In the genomic region with DNA sequence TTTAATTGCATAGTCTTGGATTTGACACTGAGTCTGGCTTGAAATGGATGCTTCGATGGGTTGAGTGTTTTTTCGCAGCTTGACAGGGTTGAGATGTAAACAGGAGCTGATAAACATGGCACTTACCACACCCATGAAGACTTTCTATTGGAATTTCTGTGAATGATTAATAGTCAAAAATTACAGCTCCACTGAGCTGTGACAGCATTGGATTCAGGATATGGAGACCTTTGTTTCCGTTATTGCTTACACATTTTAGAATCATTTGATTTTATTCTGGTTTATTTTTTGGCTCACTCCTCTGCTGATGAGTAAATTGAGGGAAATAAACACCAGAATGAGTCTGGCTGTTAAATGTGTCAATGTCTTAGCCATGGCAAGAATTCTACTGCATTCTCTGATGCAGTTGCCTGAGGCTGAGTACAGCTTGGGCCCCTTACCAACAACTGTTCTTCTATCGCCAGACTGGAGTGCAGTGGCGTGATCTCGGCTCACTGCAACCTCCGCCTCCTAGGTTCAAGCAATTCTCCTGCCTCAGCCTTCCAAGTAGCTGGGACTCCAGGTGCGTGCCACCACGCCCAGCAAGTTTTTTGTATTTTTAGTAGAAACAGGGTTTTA, we compare ENCODE assay signal across 1 cellular context.
TF ChIP-seq lines count a peak whose summit lies in the region.

No MANE protein-coding gene starts in this region.

TF ChIP-seq in WTC11, 78 proteins besides CTCF, POLR2A, EP300 and RAD21 (continued from another document):
- TF ChIP-seq, protein P1, sequence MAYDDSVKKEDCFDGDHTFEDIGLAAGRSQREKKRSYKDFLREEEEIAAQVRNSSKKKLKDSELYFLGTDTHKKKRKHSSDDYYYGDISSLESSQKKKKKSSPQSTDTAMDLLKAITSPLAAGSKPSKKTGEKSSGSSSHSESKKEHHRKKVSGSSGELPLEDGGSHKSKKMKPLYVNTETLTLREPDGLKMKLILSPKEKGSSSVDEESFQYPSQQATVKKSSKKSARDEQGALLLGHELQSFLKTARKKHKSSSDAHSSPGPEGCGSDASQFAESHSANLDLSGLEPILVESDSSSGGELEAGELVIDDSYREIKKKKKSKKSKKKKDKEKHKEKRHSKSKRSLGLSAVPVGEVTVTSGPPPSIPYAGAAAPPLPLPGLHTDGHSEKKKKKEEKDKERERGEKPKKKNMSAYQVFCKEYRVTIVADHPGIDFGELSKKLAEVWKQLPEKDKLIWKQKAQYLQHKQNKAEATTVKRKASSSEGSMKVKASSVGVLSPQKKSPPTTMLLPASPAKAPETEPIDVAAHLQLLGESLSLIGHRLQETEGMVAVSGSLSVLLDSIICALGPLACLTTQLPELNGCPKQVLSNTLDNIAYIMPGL (CRISPR knock-in tag; IDR thresholded peaks at IDR 0.05), result no peak
- TF ChIP-seq ZNF671 (CRISPR knock-in tag; IDR thresholded peaks at IDR 0.05) (no peak), FOXJ3 (CRISPR knock-in tag; IDR thresholded peaks at IDR 0.05; ENCODE audit: borderline replicate concordance) (no peak), JUN (CRISPR knock-in tag; IDR thresholded peaks at IDR 0.05) (no peak), RORB (CRISPR knock-in tag; IDR thresholded peaks at IDR 0.05) (no peak), SMAD3 (CRISPR knock-in tag; IDR thresholded peaks at IDR 0.05; ENCODE audit: borderline replicate concordance) (no peak), JAZF1 (CRISPR knock-in tag; IDR thresholded peaks at IDR 0.05) (no peak), ATF1 (CRISPR knock-in tag; IDR thresholded peaks at IDR 0.05) (no peak)
- TF ChIP-seq, protein P2, sequence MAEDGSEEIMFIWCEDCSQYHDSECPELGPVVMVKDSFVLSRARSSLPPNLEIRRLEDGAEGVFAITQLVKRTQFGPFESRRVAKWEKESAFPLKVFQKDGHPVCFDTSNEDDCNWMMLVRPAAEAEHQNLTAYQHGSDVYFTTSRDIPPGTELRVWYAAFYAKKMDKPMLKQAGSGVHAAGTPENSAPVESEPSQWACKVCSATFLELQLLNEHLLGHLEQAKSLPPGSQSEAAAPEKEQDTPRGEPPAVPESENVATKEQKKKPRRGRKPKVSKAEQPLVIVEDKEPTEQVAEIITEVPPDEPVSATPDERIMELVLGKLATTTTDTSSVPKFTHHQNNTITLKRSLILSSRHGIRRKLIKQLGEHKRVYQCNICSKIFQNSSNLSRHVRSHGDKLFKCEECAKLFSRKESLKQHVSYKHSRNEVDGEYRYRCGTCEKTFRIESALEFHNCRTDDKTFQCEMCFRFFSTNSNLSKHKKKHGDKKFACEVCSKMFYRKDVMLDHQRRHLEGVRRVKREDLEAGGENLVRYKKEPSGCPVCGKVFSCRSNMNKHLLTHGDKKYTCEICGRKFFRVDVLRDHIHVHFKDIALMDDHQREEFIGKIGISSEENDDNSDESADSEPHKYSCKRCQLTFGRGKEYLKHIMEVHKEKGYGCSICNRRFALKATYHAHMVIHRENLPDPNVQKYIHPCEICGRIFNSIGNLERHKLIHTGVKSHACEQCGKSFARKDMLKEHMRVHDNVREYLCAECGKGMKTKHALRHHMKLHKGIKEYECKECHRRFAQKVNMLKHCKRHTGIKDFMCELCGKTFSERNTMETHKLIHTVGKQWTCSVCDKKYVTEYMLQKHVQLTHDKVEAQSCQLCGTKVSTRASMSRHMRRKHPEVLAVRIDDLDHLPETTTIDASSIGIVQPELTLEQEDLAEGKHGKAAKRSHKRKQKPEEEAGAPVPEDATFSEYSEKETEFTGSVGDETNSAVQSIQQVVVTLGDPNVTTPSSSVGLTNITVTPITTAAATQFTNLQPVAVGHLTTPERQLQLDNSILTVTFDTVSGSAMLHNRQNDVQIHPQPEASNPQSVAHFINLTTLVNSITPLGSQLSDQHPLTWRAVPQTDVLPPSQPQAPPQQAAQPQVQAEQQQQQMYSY (CRISPR knock-in tag; IDR thresholded peaks at IDR 0.05), result no peak
- TF ChIP-seq, protein P3, sequence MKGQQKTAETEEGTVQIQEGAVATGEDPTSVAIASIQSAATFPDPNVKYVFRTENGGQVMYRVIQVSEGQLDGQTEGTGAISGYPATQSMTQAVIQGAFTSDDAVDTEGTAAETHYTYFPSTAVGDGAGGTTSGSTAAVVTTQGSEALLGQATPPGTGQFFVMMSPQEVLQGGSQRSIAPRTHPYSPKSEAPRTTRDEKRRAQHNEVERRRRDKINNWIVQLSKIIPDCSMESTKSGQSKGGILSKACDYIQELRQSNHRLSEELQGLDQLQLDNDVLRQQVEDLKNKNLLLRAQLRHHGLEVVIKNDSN (CRISPR knock-in tag; IDR thresholded peaks at IDR 0.05), result no peak
- TF ChIP-seq, protein P4, sequence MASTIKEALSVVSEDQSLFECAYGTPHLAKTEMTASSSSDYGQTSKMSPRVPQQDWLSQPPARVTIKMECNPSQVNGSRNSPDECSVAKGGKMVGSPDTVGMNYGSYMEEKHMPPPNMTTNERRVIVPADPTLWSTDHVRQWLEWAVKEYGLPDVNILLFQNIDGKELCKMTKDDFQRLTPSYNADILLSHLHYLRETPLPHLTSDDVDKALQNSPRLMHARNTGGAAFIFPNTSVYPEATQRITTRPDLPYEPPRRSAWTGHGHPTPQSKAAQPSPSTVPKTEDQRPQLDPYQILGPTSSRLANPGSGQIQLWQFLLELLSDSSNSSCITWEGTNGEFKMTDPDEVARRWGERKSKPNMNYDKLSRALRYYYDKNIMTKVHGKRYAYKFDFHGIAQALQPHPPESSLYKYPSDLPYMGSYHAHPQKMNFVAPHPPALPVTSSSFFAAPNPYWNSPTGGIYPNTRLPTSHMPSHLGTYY (CRISPR knock-in tag; IDR thresholded peaks at IDR 0.05), result no peak
- TF ChIP-seq, protein P5, sequence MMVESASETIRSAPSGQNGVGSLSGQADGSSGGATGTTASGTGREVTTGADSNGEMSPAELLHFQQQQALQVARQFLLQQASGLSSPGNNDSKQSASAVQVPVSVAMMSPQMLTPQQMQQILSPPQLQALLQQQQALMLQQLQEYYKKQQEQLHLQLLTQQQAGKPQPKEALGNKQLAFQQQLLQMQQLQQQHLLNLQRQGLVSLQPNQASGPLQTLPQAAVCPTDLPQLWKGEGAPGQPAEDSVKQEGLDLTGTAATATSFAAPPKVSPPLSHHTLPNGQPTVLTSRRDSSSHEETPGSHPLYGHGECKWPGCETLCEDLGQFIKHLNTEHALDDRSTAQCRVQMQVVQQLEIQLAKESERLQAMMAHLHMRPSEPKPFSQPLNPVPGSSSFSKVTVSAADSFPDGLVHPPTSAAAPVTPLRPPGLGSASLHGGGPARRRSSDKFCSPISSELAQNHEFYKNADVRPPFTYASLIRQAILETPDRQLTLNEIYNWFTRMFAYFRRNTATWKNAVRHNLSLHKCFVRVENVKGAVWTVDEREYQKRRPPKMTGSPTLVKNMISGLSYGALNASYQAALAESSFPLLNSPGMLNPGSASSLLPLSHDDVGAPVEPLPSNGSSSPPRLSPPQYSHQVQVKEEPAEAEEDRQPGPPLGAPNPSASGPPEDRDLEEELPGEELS (CRISPR knock-in tag; IDR thresholded peaks at IDR 0.05), result no peak
- TF ChIP-seq, protein P6, sequence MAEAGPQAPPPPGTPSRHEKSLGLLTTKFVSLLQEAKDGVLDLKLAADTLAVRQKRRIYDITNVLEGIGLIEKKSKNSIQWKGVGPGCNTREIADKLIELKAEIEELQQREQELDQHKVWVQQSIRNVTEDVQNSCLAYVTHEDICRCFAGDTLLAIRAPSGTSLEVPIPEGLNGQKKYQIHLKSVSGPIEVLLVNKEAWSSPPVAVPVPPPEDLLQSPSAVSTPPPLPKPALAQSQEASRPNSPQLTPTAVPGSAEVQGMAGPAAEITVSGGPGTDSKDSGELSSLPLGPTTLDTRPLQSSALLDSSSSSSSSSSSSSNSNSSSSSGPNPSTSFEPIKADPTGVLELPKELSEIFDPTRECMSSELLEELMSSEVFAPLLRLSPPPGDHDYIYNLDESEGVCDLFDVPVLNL (CRISPR knock-in tag; IDR thresholded peaks at IDR 0.05; ENCODE audit: borderline replicate concordance, low read depth), result no peak
- TF ChIP-seq, protein P7, sequence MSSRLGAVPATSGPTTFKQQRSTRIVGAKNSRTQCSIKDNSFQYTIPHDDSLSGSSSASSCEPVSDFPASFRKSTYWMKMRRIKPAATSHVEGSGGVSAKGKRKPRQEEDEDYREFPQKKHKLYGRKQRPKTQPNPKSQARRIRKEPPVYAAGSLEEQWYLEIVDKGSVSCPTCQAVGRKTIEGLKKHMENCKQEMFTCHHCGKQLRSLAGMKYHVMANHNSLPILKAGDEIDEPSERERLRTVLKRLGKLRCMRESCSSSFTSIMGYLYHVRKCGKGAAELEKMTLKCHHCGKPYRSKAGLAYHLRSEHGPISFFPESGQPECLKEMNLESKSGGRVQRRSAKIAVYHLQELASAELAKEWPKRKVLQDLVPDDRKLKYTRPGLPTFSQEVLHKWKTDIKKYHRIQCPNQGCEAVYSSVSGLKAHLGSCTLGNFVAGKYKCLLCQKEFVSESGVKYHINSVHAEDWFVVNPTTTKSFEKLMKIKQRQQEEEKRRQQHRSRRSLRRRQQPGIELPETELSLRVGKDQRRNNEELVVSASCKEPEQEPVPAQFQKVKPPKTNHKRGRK (CRISPR knock-in tag; IDR thresholded peaks at IDR 0.05; ENCODE audit: borderline replicate concordance), result no peak
- TF ChIP-seq, protein P8, sequence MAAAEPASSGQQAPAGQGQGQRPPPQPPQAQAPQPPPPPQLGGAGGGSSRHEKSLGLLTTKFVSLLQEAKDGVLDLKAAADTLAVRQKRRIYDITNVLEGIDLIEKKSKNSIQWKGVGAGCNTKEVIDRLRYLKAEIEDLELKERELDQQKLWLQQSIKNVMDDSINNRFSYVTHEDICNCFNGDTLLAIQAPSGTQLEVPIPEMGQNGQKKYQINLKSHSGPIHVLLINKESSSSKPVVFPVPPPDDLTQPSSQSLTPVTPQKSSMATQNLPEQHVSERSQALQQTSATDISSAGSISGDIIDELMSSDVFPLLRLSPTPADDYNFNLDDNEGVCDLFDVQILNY (CRISPR knock-in tag; IDR thresholded peaks at IDR 0.05), result no peak
